In the genomic region with DNA sequence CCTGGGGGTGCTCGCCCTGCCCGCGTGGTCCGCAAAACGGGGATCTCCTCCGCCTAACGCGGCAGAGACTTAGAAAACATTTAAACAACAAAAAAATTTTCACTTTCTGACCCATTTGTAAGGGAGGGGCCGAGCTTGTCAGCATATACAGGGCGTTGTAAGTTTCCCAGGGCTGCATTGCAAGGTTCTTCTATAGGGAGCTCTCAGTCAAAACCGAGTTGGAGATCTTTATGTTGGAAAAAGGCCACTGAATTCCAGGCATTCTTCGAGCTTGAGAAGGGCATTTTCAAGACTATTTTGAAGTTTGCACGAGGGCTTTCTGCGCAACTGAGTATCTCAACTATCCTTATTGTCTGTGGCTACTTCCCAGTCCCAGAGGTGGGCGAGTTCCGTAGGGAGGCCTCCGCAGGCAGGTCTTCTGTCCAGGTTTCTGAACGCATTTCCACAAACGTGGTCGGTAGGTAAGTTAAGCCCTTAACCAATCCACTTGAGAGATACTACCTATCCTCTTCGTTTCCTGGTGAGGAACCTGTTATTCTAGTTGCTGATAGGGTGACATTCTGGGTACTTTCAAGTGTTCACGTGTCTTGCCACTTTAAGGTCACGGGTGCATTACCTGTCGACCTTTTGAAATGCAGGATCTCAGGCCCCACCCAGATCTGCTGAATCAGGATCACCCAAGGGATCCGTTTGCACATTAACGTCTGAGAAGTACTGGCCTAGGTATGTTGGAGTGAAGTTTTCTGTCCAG, we compare ENCODE assay signal across 1 cellular context.
TF ChIP-seq lines count a peak whose summit lies in the region.

No MANE protein-coding gene starts in this region.

TF ChIP-seq in H1, 55 proteins besides CTCF, POLR2A, EP300 and RAD21:
- no peak for TF ChIP-seq GABPA (IDR thresholded peaks at IDR 0.05; ENCODE audit: borderline replicate concordance, insufficient read depth, low read length)
- TF ChIP-seq TBP (IDR thresholded peaks at IDR 0.05; ENCODE audit: low read depth, low read length): 0 out of 2 replicates have a peak, but pooled peaks have one; percentile 11
- TF ChIP-seq EGR1 (IDR thresholded peaks at IDR 0.05; ENCODE audit: borderline replicate concordance, low read depth, low read length): no peak
- no peak for TF ChIP-seq FOSL1 (IDR thresholded peaks at IDR 0.05; ENCODE audit: insufficient read depth, low read depth, low read length)
- TF ChIP-seq SRF (IDR thresholded peaks at IDR 0.05; ENCODE audit: low read depth, low read length): no peak
- TF ChIP-seq, protein P1, sequence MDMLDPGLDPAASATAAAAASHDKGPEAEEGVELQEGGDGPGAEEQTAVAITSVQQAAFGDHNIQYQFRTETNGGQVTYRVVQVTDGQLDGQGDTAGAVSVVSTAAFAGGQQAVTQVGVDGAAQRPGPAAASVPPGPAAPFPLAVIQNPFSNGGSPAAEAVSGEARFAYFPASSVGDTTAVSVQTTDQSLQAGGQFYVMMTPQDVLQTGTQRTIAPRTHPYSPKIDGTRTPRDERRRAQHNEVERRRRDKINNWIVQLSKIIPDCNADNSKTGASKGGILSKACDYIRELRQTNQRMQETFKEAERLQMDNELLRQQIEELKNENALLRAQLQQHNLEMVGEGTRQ (IDR thresholded peaks at IDR 0.05; ENCODE audit: low read length): peak; percentile 58; the same call in 1 of the 2 replicates
- no peak for TF ChIP-seq SIRT6 (IDR thresholded peaks at IDR 0.05; ENCODE audit: low read length)
- 0 out of 2 replicates have a peak, but pooled peaks have one; percentile 33 for TF ChIP-seq CHD1 (IDR thresholded peaks at IDR 0.05; ENCODE audit: low read depth, low read length)
- TF ChIP-seq, protein P2, sequence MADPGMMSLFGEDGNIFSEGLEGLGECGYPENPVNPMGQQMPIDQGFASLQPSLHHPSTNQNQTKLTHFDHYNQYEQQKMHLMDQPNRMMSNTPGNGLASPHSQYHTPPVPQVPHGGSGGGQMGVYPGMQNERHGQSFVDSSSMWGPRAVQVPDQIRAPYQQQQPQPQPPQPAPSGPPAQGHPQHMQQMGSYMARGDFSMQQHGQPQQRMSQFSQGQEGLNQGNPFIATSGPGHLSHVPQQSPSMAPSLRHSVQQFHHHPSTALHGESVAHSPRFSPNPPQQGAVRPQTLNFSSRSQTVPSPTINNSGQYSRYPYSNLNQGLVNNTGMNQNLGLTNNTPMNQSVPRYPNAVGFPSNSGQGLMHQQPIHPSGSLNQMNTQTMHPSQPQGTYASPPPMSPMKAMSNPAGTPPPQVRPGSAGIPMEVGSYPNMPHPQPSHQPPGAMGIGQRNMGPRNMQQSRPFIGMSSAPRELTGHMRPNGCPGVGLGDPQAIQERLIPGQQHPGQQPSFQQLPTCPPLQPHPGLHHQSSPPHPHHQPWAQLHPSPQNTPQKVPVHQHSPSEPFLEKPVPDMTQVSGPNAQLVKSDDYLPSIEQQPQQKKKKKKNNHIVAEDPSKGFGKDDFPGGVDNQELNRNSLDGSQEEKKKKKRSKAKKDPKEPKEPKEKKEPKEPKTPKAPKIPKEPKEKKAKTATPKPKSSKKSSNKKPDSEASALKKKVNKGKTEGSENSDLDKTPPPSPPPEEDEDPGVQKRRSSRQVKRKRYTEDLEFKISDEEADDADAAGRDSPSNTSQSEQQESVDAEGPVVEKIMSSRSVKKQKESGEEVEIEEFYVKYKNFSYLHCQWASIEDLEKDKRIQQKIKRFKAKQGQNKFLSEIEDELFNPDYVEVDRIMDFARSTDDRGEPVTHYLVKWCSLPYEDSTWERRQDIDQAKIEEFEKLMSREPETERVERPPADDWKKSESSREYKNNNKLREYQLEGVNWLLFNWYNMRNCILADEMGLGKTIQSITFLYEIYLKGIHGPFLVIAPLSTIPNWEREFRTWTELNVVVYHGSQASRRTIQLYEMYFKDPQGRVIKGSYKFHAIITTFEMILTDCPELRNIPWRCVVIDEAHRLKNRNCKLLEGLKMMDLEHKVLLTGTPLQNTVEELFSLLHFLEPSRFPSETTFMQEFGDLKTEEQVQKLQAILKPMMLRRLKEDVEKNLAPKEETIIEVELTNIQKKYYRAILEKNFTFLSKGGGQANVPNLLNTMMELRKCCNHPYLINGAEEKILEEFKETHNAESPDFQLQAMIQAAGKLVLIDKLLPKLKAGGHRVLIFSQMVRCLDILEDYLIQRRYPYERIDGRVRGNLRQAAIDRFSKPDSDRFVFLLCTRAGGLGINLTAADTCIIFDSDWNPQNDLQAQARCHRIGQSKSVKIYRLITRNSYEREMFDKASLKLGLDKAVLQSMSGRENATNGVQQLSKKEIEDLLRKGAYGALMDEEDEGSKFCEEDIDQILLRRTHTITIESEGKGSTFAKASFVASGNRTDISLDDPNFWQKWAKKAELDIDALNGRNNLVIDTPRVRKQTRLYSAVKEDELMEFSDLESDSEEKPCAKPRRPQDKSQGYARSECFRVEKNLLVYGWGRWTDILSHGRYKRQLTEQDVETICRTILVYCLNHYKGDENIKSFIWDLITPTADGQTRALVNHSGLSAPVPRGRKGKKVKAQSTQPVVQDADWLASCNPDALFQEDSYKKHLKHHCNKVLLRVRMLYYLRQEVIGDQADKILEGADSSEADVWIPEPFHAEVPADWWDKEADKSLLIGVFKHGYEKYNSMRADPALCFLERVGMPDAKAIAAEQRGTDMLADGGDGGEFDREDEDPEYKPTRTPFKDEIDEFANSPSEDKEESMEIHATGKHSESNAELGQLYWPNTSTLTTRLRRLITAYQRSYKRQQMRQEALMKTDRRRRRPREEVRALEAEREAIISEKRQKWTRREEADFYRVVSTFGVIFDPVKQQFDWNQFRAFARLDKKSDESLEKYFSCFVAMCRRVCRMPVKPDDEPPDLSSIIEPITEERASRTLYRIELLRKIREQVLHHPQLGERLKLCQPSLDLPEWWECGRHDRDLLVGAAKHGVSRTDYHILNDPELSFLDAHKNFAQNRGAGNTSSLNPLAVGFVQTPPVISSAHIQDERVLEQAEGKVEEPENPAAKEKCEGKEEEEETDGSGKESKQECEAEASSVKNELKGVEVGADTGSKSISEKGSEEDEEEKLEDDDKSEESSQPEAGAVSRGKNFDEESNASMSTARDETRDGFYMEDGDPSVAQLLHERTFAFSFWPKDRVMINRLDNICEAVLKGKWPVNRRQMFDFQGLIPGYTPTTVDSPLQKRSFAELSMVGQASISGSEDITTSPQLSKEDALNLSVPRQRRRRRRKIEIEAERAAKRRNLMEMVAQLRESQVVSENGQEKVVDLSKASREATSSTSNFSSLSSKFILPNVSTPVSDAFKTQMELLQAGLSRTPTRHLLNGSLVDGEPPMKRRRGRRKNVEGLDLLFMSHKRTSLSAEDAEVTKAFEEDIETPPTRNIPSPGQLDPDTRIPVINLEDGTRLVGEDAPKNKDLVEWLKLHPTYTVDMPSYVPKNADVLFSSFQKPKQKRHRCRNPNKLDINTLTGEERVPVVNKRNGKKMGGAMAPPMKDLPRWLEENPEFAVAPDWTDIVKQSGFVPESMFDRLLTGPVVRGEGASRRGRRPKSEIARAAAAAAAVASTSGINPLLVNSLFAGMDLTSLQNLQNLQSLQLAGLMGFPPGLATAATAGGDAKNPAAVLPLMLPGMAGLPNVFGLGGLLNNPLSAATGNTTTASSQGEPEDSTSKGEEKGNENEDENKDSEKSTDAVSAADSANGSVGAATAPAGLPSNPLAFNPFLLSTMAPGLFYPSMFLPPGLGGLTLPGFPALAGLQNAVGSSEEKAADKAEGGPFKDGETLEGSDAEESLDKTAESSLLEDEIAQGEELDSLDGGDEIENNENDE (IDR thresholded peaks at IDR 0.05; ENCODE audit: insufficient replicate concordance, low read length): no peak
- TF ChIP-seq JUND (IDR thresholded peaks at IDR 0.05; ENCODE audit: low read length): no peak
- TF ChIP-seq KDM4A (IDR thresholded peaks at IDR 0.05; ENCODE audit: low read depth, low read length, severe bottlenecking): no peak
- no peak for TF ChIP-seq ZNF274 (IDR thresholded peaks at IDR 0.05; ENCODE audit: borderline replicate concordance, extremely low read depth, low read length)
- no peak for TF ChIP-seq SUZ12 (IDR thresholded peaks at IDR 0.05; ENCODE audit: low read length)
- TF ChIP-seq RFX5 (IDR thresholded peaks at IDR 0.05; ENCODE audit: borderline replicate concordance, low read depth, low read length): no peak
- TF ChIP-seq BRCA1 (IDR thresholded peaks at IDR 0.05; ENCODE audit: low read depth, low read length): no peak
- no peak for TF ChIP-seq GTF2F1 (IDR thresholded peaks at IDR 0.05; ENCODE audit: borderline replicate concordance, low read depth, low read length)
- TF ChIP-seq, protein P3, sequence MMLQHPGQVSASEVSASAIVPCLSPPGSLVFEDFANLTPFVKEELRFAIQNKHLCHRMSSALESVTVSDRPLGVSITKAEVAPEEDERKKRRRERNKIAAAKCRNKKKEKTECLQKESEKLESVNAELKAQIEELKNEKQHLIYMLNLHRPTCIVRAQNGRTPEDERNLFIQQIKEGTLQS (IDR thresholded peaks at IDR 0.05; ENCODE audit: insufficient read depth, low read depth, low read length): 0 out of 2 replicates have a peak, but pooled peaks have one; percentile 23
- TF ChIP-seq POLR2AphosphoS5 (IDR thresholded peaks at IDR 0.05; ENCODE audit: low read depth, low read length): peak; percentile 33; the same call in 1 of the 2 replicates
- TF ChIP-seq SIN3A (conservative IDR thresholded peaks at IDR 0.05 in 1 of 2, IDR thresholded peaks at IDR 0.05 in 1 of 2; ENCODE audit: low read depth in 1 of 2, low read length in 2 of 2): 0 out of 4 replicates have a peak, but pooled peaks of 1 of the 2 experiments have one; percentile 35
- TF ChIP-seq SP1 (IDR thresholded peaks at IDR 0.05; ENCODE audit: low read depth, low read length): peak; percentile 41; the same call in 1 of the 2 replicates
- TF ChIP-seq JUN (IDR thresholded peaks at IDR 0.05; ENCODE audit: low read depth, low read length): no peak
- TF ChIP-seq TEAD4 (IDR thresholded peaks at IDR 0.05; ENCODE audit: low read depth, low read length): peak; percentile 91
- TF ChIP-seq ASH2L (IDR thresholded peaks at IDR 0.05; ENCODE audit: low read length): peak; percentile 38
- TF ChIP-seq, protein P4, sequence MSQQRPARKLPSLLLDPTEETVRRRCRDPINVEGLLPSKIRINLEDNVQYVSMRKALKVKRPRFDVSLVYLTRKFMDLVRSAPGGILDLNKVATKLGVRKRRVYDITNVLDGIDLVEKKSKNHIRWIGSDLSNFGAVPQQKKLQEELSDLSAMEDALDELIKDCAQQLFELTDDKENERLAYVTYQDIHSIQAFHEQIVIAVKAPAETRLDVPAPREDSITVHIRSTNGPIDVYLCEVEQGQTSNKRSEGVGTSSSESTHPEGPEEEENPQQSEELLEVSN (IDR thresholded peaks at IDR 0.05): peak; percentile 24; the same call in 1 of the 2 replicates
- TF ChIP-seq RBBP5 (IDR thresholded peaks at IDR 0.05; ENCODE audit: borderline replicate concordance, low read depth, low read length): no peak
- no peak for TF ChIP-seq SAP30 (IDR thresholded peaks at IDR 0.05; ENCODE audit: insufficient read depth, insufficient replicate concordance, low read length)
TF ChIP-seq in H1: peak in this region for 10.
